In genomic region chr2:601387-601698, GRCh38 we compare ENCODE assay signal across 20 cellular contexts.
DNase-seq lines count a peak whose midpoint lies in the region; ATAC-seq and TF ChIP-seq lines count a peak whose summit lies in the region.
"Had no signal": no experiment of that assay in that cellular context is flagged by ENCODE, and none has a peak within 500 bp of the region (broad histone marks: within the 10 kb centered on the region; RNA-seq: fewer than 3 reads in every experiment).

No MANE protein-coding gene starts in this region.

- TF ChIP-seq CTCF in SK-N-SH (IDR thresholded peaks at IDR 0.05) (no peak), heart left ventricle (IDR thresholded peaks at IDR 0.05) (no peak), endodermal cell (conservative IDR thresholded peaks at IDR 0.05) (no peak), osteocyte (IDR thresholded peaks at IDR 0.05) (no peak), nephron progenitor cell (IDR thresholded peaks at IDR 0.05) (no peak)

- H3K27me3 Mint-ChIP-seq in endodermal cell (ENCODE audit: insufficient read depth) (no peaks in the 10 kb centered on the region), osteocyte (ENCODE audit: unreplicated experiment) (peaks cover 2% of the 10 kb centered on the region), nephron progenitor cell (ENCODE audit: low read depth, poor library complexity) (peaks cover 6% of the 10 kb centered on the region)
- H3K27me3 Mint-ChIP-seq: CD4-positive, alpha-beta T cell had no signal

- H3K4me3 ChIP-seq in SK-N-SH (ENCODE audit: low read depth in 2 of 2, low read length in 1 of 2) (no peak overlapping the region), heart left ventricle (no peak overlapping the region), endodermal cell (ENCODE audit: low read length) (no peak overlapping the region)
- H3K4me3 ChIP-seq: A549; BLaER1 treated with 17β-estradiol and CSF1 and Interleukin-3, amounts not matched to agents 10 nM and 100 nM had no signal

- H3K9ac ChIP-seq in SK-N-SH: no peak overlapping the region
- no peak overlapping the region for H3K9ac ChIP-seq in endodermal cell (ENCODE audit: extremely low read depth, low read length, poor library complexity, severe bottlenecking)
- H3K9ac ChIP-seq: BLaER1 treated with 17β-estradiol and CSF1 and Interleukin-3, amounts not matched to agents 10 nM and 100 nM had no signal

- H2AFZ ChIP-seq in SK-N-SH (ENCODE audit: low read depth): no peak overlapping the region

- no peak overlapping the region for H3K4me2 ChIP-seq in SK-N-SH
- H3K4me2 ChIP-seq: A549; BLaER1 treated with 17β-estradiol and CSF1 and Interleukin-3, amounts not matched to agents 10 nM and 100 nM had no signal

- H3K27ac ChIP-seq in SK-N-SH (ENCODE audit: low read depth in 2 of 2, low read length in 1 of 2) (no peak overlapping the region), heart left ventricle (no peak overlapping the region), endodermal cell (ENCODE audit: low read depth, low read length) (no peak overlapping the region)
- H3K27ac ChIP-seq: 22Rv1; BLaER1 treated with 17β-estradiol and CSF1 and Interleukin-3, amounts not matched to agents 10 nM and 100 nM; C4-2B had no signal

- H3K27me3 ChIP-seq in SK-N-SH (ENCODE audit: insufficient read depth) (no peaks in the 10 kb centered on the region), heart left ventricle (peaks cover 0 to 17% (median 0%) of the 10 kb centered on the region in 9 donors), endodermal cell (ENCODE audit: control insufficient read depth, insufficient read depth, low read length, poor library complexity, severe bottlenecking) (no peaks in the 10 kb centered on the region)
- H3K27me3 ChIP-seq: BLaER1 treated with 17β-estradiol and CSF1 and Interleukin-3, amounts not matched to agents 10 nM and 100 nM had no signal

- ATAC-seq in SK-N-SH treated with all-trans-retinoic acid at 6 μM for 48 hours (no peak), heart left ventricle (no peak), HG03159 (IDR thresholded peaks at IDR 0.05; ENCODE audit: unreplicated experiment) (no peak)
- ATAC-seq: CD8-positive, alpha-beta T cell had no signal

- H3K4me1 Mint-ChIP-seq in endodermal cell (no peaks in the 10 kb centered on the region), osteocyte (ENCODE audit: unreplicated experiment) (peaks cover 23% of the 10 kb centered on the region), nephron progenitor cell (peaks cover 15% of the 10 kb centered on the region)
- H3K4me1 Mint-ChIP-seq: B cell had no signal

- 67% methylated on average over 9 of the region's 10 CpGs for whole genome bisulfite sequencing in SK-N-SH (ENCODE audit: low lambda C conversion rate)
- 82 to 90% (median 87%) methylated on average over 10 of the region's 10 CpGs for WGBS in heart left ventricle, 4 donors
- 93 to 95% methylated on average over 9 to 10 of the region's 10 CpGs for WGBS in endodermal cell (ENCODE audit: insufficient coverage in 1 of 2, insufficient read length in 1 of 2), 2 experiments

- TF ChIP-seq POLR2A in heart left ventricle (IDR thresholded peaks at IDR 0.05): no peak

- H3K4me3 Mint-ChIP-seq in endodermal cell (no peak overlapping the region), osteocyte (ENCODE audit: unreplicated experiment) (no peak overlapping the region), nephron progenitor cell (no peak overlapping the region)
- H3K4me3 Mint-ChIP-seq: B cell; CD4-positive, alpha-beta T cell; CD8-positive, alpha-beta T cell had no signal

- H3K4me1 ChIP-seq in SK-N-SH (ENCODE audit: control insufficient read depth in 1 of 2, insufficient read depth in 2 of 2, low read depth in 1 of 2, low read length in 1 of 2) (peaks cover 0 to 37% of the 10 kb centered on the region in 2 experiments; a peak in 2 of 4 replicates), heart left ventricle (no peaks in the 10 kb centered on the region), endodermal cell (ENCODE audit: control insufficient read depth, insufficient read depth, low read length) (no peaks in the 10 kb centered on the region)
- H3K4me1 ChIP-seq: A549, Caco-2 had no signal

- CTCF ChIA-PET in SK-N-SH (lab: Yijun Ruan, JAX): no interaction called here

- no peaks in the 10 kb centered on the region for H3F3A ChIP-seq in SK-N-SH (replicated peaks; ENCODE audit: insufficient read depth)

- intact Hi-C loops in cardiac septum (cut with DNase I) (no loop called here), heart left ventricle (cut with DNase I) (no loop called here)

- H3K9me2 ChIP-seq in SK-N-SH: no peaks in the 10 kb centered on the region

- DNase-seq in SK-N-SH (peak; percentile 34), cardiac septum (ENCODE audit: low spot score) (peak; percentile 19), heart left ventricle (no peak), endodermal cell (peak; percentile 23), osteocyte (ENCODE audit: extremely low spot score, unreplicated experiment) (peak; percentile 63), nephron progenitor cell (no peak)
- DNase-seq: AML-193; Caco-2; Calu3; CD4-positive, alpha-beta T cell; CD8-positive, alpha-beta T cell; DMS79 treated with DMSO at 0.1 percent for 48 hours; GF-D8 had no signal

- no peak for TF ChIP-seq RAD21 in SK-N-SH (IDR thresholded peaks at IDR 0.05; ENCODE audit: low read length)

- H3K27ac Mint-ChIP-seq in endodermal cell (no peak overlapping the region), osteocyte (ENCODE audit: unreplicated experiment) (no peak overlapping the region), nephron progenitor cell (no peak overlapping the region)
- H3K27ac Mint-ChIP-seq: B cell; CD4-positive, alpha-beta T cell; CD8-positive, alpha-beta T cell had no signal

- TF ChIP-seq EP300 in SK-N-SH (IDR thresholded peaks at IDR 0.05; ENCODE audit: borderline replicate concordance in 1 of 2, low read depth in 1 of 2, low read length in 1 of 2): no peak

- H3K9me3 Mint-ChIP-seq in endodermal cell (no peaks in the 10 kb centered on the region), osteocyte (ENCODE audit: unreplicated experiment) (no peaks in the 10 kb centered on the region), nephron progenitor cell (peaks cover 6% of the 10 kb centered on the region)
- H3K9me3 Mint-ChIP-seq: CD4-positive, alpha-beta T cell; CD8-positive, alpha-beta T cell had no signal

- H3K79me2 ChIP-seq in SK-N-SH (ENCODE audit: insufficient read depth): no peaks in the 10 kb centered on the region

- no peaks in the 10 kb centered on the region for H4K20me1 ChIP-seq in SK-N-SH (ENCODE audit: insufficient read depth)

- POLR2A ChIA-PET in SK-N-SH (lab: Yijun Ruan, JAX): no interaction called here

- H3K36me3 Mint-ChIP-seq in endodermal cell (ENCODE audit: low read depth) (no peaks in the 10 kb centered on the region), osteocyte (ENCODE audit: unreplicated experiment) (no peaks in the 10 kb centered on the region), nephron progenitor cell (ENCODE audit: low read depth) (no peaks in the 10 kb centered on the region)
- H3K36me3 Mint-ChIP-seq: CD8-positive, alpha-beta T cell had no signal

- no peaks in the 10 kb centered on the region for H3K36me3 ChIP-seq in SK-N-SH (replicated peaks in 1 of 2; ENCODE audit: control insufficient read depth in 1 of 2, insufficient read depth in 2 of 2, low read length in 1 of 2)
- no peaks in the 10 kb centered on the region for H3K36me3 ChIP-seq in heart left ventricle
- no peaks in the 10 kb centered on the region for H3K36me3 ChIP-seq in endodermal cell (ENCODE audit: control insufficient read depth, insufficient read depth, low read length)
- H3K36me3 ChIP-seq: BLaER1 treated with 17β-estradiol and CSF1 and Interleukin-3, amounts not matched to agents 10 nM and 100 nM had no signal

- no peaks in the 10 kb centered on the region for H3K9me3 ChIP-seq in SK-N-SH
- no peaks in the 10 kb centered on the region for H3K9me3 ChIP-seq in heart left ventricle
- no peaks in the 10 kb centered on the region for H3K9me3 ChIP-seq in endodermal cell (ENCODE audit: control insufficient read depth, low read length)
- H3K9me3 ChIP-seq: BLaER1 treated with 17β-estradiol and CSF1 and Interleukin-3, amounts not matched to agents 10 nM and 100 nM had no signal

TF ChIP-seq in SK-N-SH, 30 proteins besides CTCF, POLR2A, EP300 and RAD21:
- no peak for TF ChIP-seq TAF1 (IDR thresholded peaks at IDR 0.05; ENCODE audit: borderline replicate concordance, low read depth, low read length)

TF ChIP-seq in SK-N-SH treated with all-trans-retinoic acid at 6 μM for 48 hours, 23 proteins besides CTCF, POLR2A, EP300 and RAD21 (continues in another document):
- TF ChIP-seq ZNF8 (CRISPR knock-in tag; IDR thresholded peaks at IDR 0.05) (no peak), POU6F1 (CRISPR knock-in tag; IDR thresholded peaks at IDR 0.05; ENCODE audit: borderline replicate concordance, low read depth) (no peak), ZFP3 (CRISPR knock-in tag; IDR thresholded peaks at IDR 0.05) (no peak), TOX (CRISPR knock-in tag; IDR thresholded peaks at IDR 0.05; ENCODE audit: borderline replicate concordance) (no peak), PATZ1 (CRISPR knock-in tag; IDR thresholded peaks at IDR 0.05; ENCODE audit: borderline replicate concordance) (no peak), OSR1 (CRISPR knock-in tag; IDR thresholded peaks at IDR 0.05) (no peak)

Comparison
In these comparisons a context has a peak if more than half of its experiments do, and no peak if none do; other contexts are left out.
1. DNase-seq: peak in SK-N-SH (single experiment), cardiac septum (single experiment), endodermal cell (single experiment) and osteocyte (single experiment); none in heart left ventricle (0 of 5) and nephron progenitor cell (single experiment).